20 cellular contexts compared by ENCODE assay signal in genomic region chr1:3096360-3096759, GRCh38.
A peak's percentile ranks its signal among the peaks of the same experiment; 100 is the strongest.
DNase-seq lines count a peak whose midpoint lies in the region; ATAC-seq lines count a peak whose summit lies in the region.
"Had no signal": no experiment of that assay in that cellular context is flagged by ENCODE, and none has a peak within 500 bp of the region (broad histone marks: within the 10 kb centered on the region; RNA-seq: fewer than 3 reads in every experiment).

No MANE protein-coding gene starts in this region.

- peaks cover 89% of the 10 kb centered on the region for H3K27me3 ChIP-seq in BLaER1

- no peak overlapping the region for H3K4me3 Mint-ChIP-seq in stimulated activated effector memory CD8-positive, alpha-beta T cell treated with anti-CD3 and anti-CD28 coated beads, Interleukin-12 subunit alpha, Interleukin-12 subunit beta, amount 100 ng/mL, for 72 hours
- H3K4me3 Mint-ChIP-seq: CD4-positive, CD25-positive, alpha-beta regulatory T cell; CD8-positive, alpha-beta memory T cell had no signal

- no peak overlapping the region for H3K27ac ChIP-seq in BLaER1
- H3K27ac ChIP-seq: A549, C4-2B, GM23248 had no signal

- peak overlapping the region; percentile 54 for H3K27ac Mint-ChIP-seq in stimulated activated effector memory CD8-positive, alpha-beta T cell treated with anti-CD3 and anti-CD28 coated beads, Interleukin-12 subunit alpha, Interleukin-12 subunit beta, amount 100 ng/mL, for 72 hours
- H3K27ac Mint-ChIP-seq: CD4-positive, CD25-positive, alpha-beta regulatory T cell; CD8-positive, alpha-beta memory T cell had no signal

- H3K36me3 ChIP-seq in BLaER1, result no peaks in the 10 kb centered on the region
- H3K36me3 ChIP-seq: BE2C had no signal

- DNase-seq in GDM1 (lab: John Stamatoyannopoulos, UW) (peak; percentile 41), RPMI8226 (peak; percentile 75), DMS 273 (lab: John Stamatoyannopoulos, UW; ENCODE audit: unreplicated experiment) (no peak), NCI-H1694 (lab: John Stamatoyannopoulos, UW) (no peak), NCI-H526 (lab: John Stamatoyannopoulos, UW) (no peak)
- DNase-seq in stimulated activated effector memory CD8-positive, alpha-beta T cell treated with anti-CD3 and anti-CD28 coated beads, Interleukin-12 subunit alpha, Interleukin-12 subunit beta, amount 100 ng/mL, for 72 hours (ENCODE audit: low spot score in 2 of 2), result no peak
- DNase-seq: 8988T; ACHN; AML-193; BE2C; CD4-positive, CD25-positive, alpha-beta regulatory T cell; CD8-positive, alpha-beta memory T cell; DMS53; DMS79 treated with DMSO at 0.1 percent for 48 hours; GM23248; H7; HCEC 1CT had no signal

- H3K4me1 ChIP-seq in BLaER1, result peaks cover 47% of the 10 kb centered on the region
- H3K4me1 ChIP-seq: A549, BE2C had no signal

- H3K4me1 Mint-ChIP-seq in stimulated activated effector memory CD8-positive, alpha-beta T cell treated with anti-CD3 and anti-CD28 coated beads, Interleukin-12 subunit alpha, Interleukin-12 subunit beta, amount 100 ng/mL, for 72 hours, result no peaks in the 10 kb centered on the region
- H3K4me1 Mint-ChIP-seq: CD4-positive, CD25-positive, alpha-beta regulatory T cell; CD8-positive, alpha-beta memory T cell had no signal

- peaks cover 76% of the 10 kb centered on the region for H4K20me1 ChIP-seq in BLaER1

- ATAC-seq in stimulated activated effector memory CD8-positive, alpha-beta T cell treated with anti-CD3 and anti-CD28 coated beads, Interleukin-12 subunit alpha, Interleukin-12 subunit beta, amount 100 ng/mL, for 72 hours, result no peak
- ATAC-seq: A549 had no signal

- no peak overlapping the region for H3K4me3 ChIP-seq in BLaER1
- H3K4me3 ChIP-seq: A549, GM23248 had no signal

- H3K9me3 Mint-ChIP-seq in stimulated activated effector memory CD8-positive, alpha-beta T cell treated with anti-CD3 and anti-CD28 coated beads, Interleukin-12 subunit alpha, Interleukin-12 subunit beta, amount 100 ng/mL, for 72 hours, result no peaks in the 10 kb centered on the region
- H3K9me3 Mint-ChIP-seq: CD4-positive, CD25-positive, alpha-beta regulatory T cell; CD8-positive, alpha-beta memory T cell had no signal

- no peak overlapping the region for H3K9ac ChIP-seq in BLaER1
- H3K9ac ChIP-seq: GM23248 had no signal

- H3K36me3 Mint-ChIP-seq in stimulated activated effector memory CD8-positive, alpha-beta T cell treated with anti-CD3 and anti-CD28 coated beads, Interleukin-12 subunit alpha, Interleukin-12 subunit beta, amount 100 ng/mL, for 72 hours, result no peaks in the 10 kb centered on the region
- H3K36me3 Mint-ChIP-seq: CD4-positive, CD25-positive, alpha-beta regulatory T cell; CD8-positive, alpha-beta memory T cell had no signal

- no peaks in the 10 kb centered on the region for H3K9me3 ChIP-seq in BLaER1
- H3K9me3 ChIP-seq: A549, BE2C had no signal

- H3K4me2 ChIP-seq in BLaER1, result peak overlapping the region; percentile 39
- H3K4me2 ChIP-seq: A549 had no signal

Comparison
In these comparisons a context has a peak if more than half of its experiments do, and no peak if none do; other contexts are left out.
1. DNase-seq: peak in GDM1 (single experiment) and RPMI8226 (single experiment); none in stimulated activated effector memory CD8-positive, alpha-beta T cell treated with anti-CD3 and anti-CD28 coated beads, Interleukin-12 subunit alpha, Interleukin-12 subunit beta, amount 100 ng/mL, for 72 hours (0 of 2), DMS 273 (single experiment), NCI-H1694 (single experiment) and NCI-H526 (0 of 2).